In genomic region chr3:169744332-169745054, GRCh38 we compare ENCODE assay signal across 1 cellular context.
TF ChIP-seq lines count a peak whose summit lies in the region.

No MANE protein-coding gene starts in this region.

TF ChIP-seq in HepG2, 621 proteins besides CTCF, POLR2A, EP300 and RAD21 (continued from another document):
- TF ChIP-seq PRDM4 (CRISPR knock-in tag; IDR thresholded peaks at IDR 0.05; ENCODE audit: borderline replicate concordance) (no peak), ZBTB40 (IDR thresholded peaks at IDR 0.05) (no peak), ZBTB40 (CRISPR knock-in tag; IDR thresholded peaks at IDR 0.05) (no peak), NFATC3 (CRISPR knock-in tag; IDR thresholded peaks at IDR 0.05) (no peak), STAG1 (CRISPR knock-in tag; IDR thresholded peaks at IDR 0.05) (peak; percentile 69), ZNF234 (CRISPR knock-in tag; conservative IDR thresholded peaks at IDR 0.05) (no peak), SIX1 (CRISPR knock-in tag; IDR thresholded peaks at IDR 0.05; ENCODE audit: borderline replicate concordance) (no peak)
TF ChIP-seq in HepG2: peak in this region for 1.
